Comparison of ENCODE assay signal across 12 cellular contexts in genomic region chr11:47152126-47152952, GRCh38. TPM values are rescaled to one million over a fixed set of nuclear protein-coding genes. Genes with fewer than 3 reads are reported as not detected.
A peak's percentile ranks its signal among the peaks of the same experiment; 100 is the strongest.
DNase-seq lines count a peak whose midpoint lies in the region; ATAC-seq and TF ChIP-seq lines count a peak whose summit lies in the region.
"Had no signal": no experiment of that assay in that cellular context is flagged by ENCODE, and none has a peak within 500 bp of the region (broad histone marks: within the 10 kb centered on the region; RNA-seq: fewer than 3 reads in every experiment).

No MANE protein-coding gene starts in this region.

- DNase-seq in NCI-H1417 (lab: John Stamatoyannopoulos, UW) (peak; percentile 24 to 57 (median 48)), NCI-H1417 treated with DMSO at 0.1 percent for 48 hours (lab: John Stamatoyannopoulos, UW) (no peak), NCI-H748 treated with DMSO at 0.1 percent for 48 hours (lab: John Stamatoyannopoulos, UW) (peak; percentile 57), colonic mucosa (no peak), neural progenitor cell (ENCODE audit: low spot score) (no peak), NCI-H1694 (lab: John Stamatoyannopoulos, UW) (no peak)
- no peak for DNase-seq in activated CD4-positive, alpha-beta T cell treated with anti-CD3 and anti-CD28 coated beads for 36 hours
- DNase-seq: spleen had no signal

- peaks cover 31% of the 10 kb centered on the region for H3K4me1 Mint-ChIP-seq in neural progenitor cell
- H3K4me1 Mint-ChIP-seq in activated CD4-positive, alpha-beta T cell treated with anti-CD3 and anti-CD28 coated beads for 36 hours: peaks cover 26% of the 10 kb centered on the region

- no peak for ATAC-seq in GM18858 (IDR thresholded peaks at IDR 0.05; ENCODE audit: unreplicated experiment)
- ATAC-seq in activated CD4-positive, alpha-beta T cell treated with anti-CD3 and anti-CD28 coated beads for 36 hours: no peak

- H3K4me3 Mint-ChIP-seq in neural progenitor cell: peak overlapping the region; percentile 28
- H3K4me3 Mint-ChIP-seq in activated CD4-positive, alpha-beta T cell treated with anti-CD3 and anti-CD28 coated beads for 36 hours: no peak overlapping the region

- H3K9me3 Mint-ChIP-seq in neural progenitor cell: no peaks in the 10 kb centered on the region
- no peaks in the 10 kb centered on the region for H3K9me3 Mint-ChIP-seq in activated CD4-positive, alpha-beta T cell treated with anti-CD3 and anti-CD28 coated beads for 36 hours (ENCODE audit: low read depth)

- TF ChIP-seq CTCF in colonic mucosa (IDR thresholded peaks at IDR 0.05) (no peak), neural progenitor cell (IDR thresholded peaks at IDR 0.05) (no peak)

- CTCF ChIA-PET in activated CD4-positive, alpha-beta T cell treated with anti-CD3 and anti-CD28 coated beads for 36 hours (lab: Charles Lee): interaction anchor here (0.5 to 3.3 kb wide), 37 partner anchors 9 to 751 kb away, joined by 3 to 29 read pairs (median 4); partner anchors contain the start of gene CSTPP1

- H3K27ac ChIP-seq in colonic mucosa: peak overlapping the region; percentile 11
- no peak overlapping the region for H3K27ac ChIP-seq in neural progenitor cell
- H3K27ac ChIP-seq: gastroesophageal sphincter, thyroid gland, VCaP had no signal

- H3K79me2 ChIP-seq in neural progenitor cell (ENCODE audit: low read depth): no peaks in the 10 kb centered on the region

- H3K4me1 ChIP-seq in colonic mucosa: peaks cover 14% of the 10 kb centered on the region
- peaks cover 7% of the 10 kb centered on the region for H3K4me1 ChIP-seq in neural progenitor cell

- peak overlapping the region; percentile 92 for H3K27ac Mint-ChIP-seq in neural progenitor cell
- no peak overlapping the region for H3K27ac Mint-ChIP-seq in activated CD4-positive, alpha-beta T cell treated with anti-CD3 and anti-CD28 coated beads for 36 hours

- H3F3A ChIP-seq in neural progenitor cell (ENCODE audit: low read depth): peaks cover 16% of the 10 kb centered on the region

- no peak overlapping the region for H2AFZ ChIP-seq in neural progenitor cell (replicated peaks)

- intact Hi-C loops in colonic mucosa (cut with DNase I): no loop called here
- intact Hi-C loops in activated CD4-positive, alpha-beta T cell treated with anti-CD3 and anti-CD28 coated beads for 36 hours (cut with DNase I, micrococcal nuclease): no loop called here

- H3K36me3 ChIP-seq in colonic mucosa (no peaks in the 10 kb centered on the region), neural progenitor cell (no peaks in the 10 kb centered on the region)
- H3K36me3 ChIP-seq: thyroid gland had no signal

- peaks cover 15% of the 10 kb centered on the region for H4K20me1 ChIP-seq in neural progenitor cell (ENCODE audit: low read depth)

- peaks cover 4% of the 10 kb centered on the region for H3K27me3 Mint-ChIP-seq in neural progenitor cell (ENCODE audit: insufficient read depth, low read depth)
- no peaks in the 10 kb centered on the region for H3K27me3 Mint-ChIP-seq in activated CD4-positive, alpha-beta T cell treated with anti-CD3 and anti-CD28 coated beads for 36 hours

- peak overlapping the region in 1 of 2 donors; percentile 15 for H3K9ac ChIP-seq in colonic mucosa (ENCODE audit: low read depth in 2 of 2, low read length in 2 of 2)
- no peak overlapping the region for H3K9ac ChIP-seq in neural progenitor cell

- POLR2A ChIA-PET in activated CD4-positive, alpha-beta T cell treated with anti-CD3 and anti-CD28 coated beads for 36 hours (lab: Charles Lee): interaction anchor here (0.5 to 1.0 kb wide), 3 partner anchors 216 to 1805 kb away, joined by 3 to 5 read pairs (median 3); partner anchors contain the start of gene CSTPP1

- peaks cover 14% of the 10 kb centered on the region for H3K36me3 Mint-ChIP-seq in neural progenitor cell
- no peaks in the 10 kb centered on the region for H3K36me3 Mint-ChIP-seq in activated CD4-positive, alpha-beta T cell treated with anti-CD3 and anti-CD28 coated beads for 36 hours (ENCODE audit: low read depth)

- H3K27me3 ChIP-seq in colonic mucosa (no peaks in the 10 kb centered on the region), neural progenitor cell (no peaks in the 10 kb centered on the region)
- H3K27me3 ChIP-seq: gastroesophageal sphincter, spleen, thyroid gland had no signal

- H3K4me2 ChIP-seq in neural progenitor cell: no peak overlapping the region

- no peak overlapping the region for H3K4me3 ChIP-seq in colonic mucosa
- H3K4me3 ChIP-seq in neural progenitor cell: no peak overlapping the region
- H3K4me3 ChIP-seq: gastroesophageal sphincter, spleen, thyroid gland had no signal

- H3K9me3 ChIP-seq in colonic mucosa (no peaks in the 10 kb centered on the region), neural progenitor cell (ENCODE audit: low read depth) (no peaks in the 10 kb centered on the region)
- H3K9me3 ChIP-seq: gastroesophageal sphincter, spleen, thyroid gland had no signal

RNA-seq across cellular contexts. Expression of gene ARFGAP2, which starts 24.3 kb away (rescaled TPM):
- total RNA-seq in colonic mucosa (100 to 1,000 TPM in 1 of 2 donors, 10 to 100 TPM in 1; 64.6 to 109 TPM), neural progenitor cell (ENCODE audit: low replicate concordance) (95.0 and 160 TPM in 2 replicates)
- total RNA-seq in activated CD4-positive, alpha-beta T cell treated with anti-CD3 and anti-CD28 coated beads for 36 hours: 10 to 100 TPM; 74.9 to 76.5 TPM

RNA-seq across cellular contexts. Expression of gene PACSIN3, which starts 33.9 kb away (rescaled TPM):
- total RNA-seq in colonic mucosa (10 to 100 TPM in 1 of 2 donors, 1 to 10 TPM in 1; 3.2 to 11.2 TPM), neural progenitor cell (ENCODE audit: low replicate concordance) (7.1 and 11.2 TPM in 2 replicates)
- 1 to 10 TPM; 4.1 to 5.9 TPM for total RNA-seq in activated CD4-positive, alpha-beta T cell treated with anti-CD3 and anti-CD28 coated beads for 36 hours

Comparison
In these comparisons a context has a peak if more than half of its experiments do, and no peak if none do; other contexts are left out.
1. DNase-seq: peak in NCI-H1417 (3 of 3) and NCI-H748 treated with DMSO at 0.1 percent for 48 hours (single experiment); none in NCI-H1417 treated with DMSO at 0.1 percent for 48 hours (single experiment), colonic mucosa (single experiment), neural progenitor cell (single experiment), activated CD4-positive, alpha-beta T cell treated with anti-CD3 and anti-CD28 coated beads for 36 hours (single experiment) and NCI-H1694 (single experiment).